In the genomic region with DNA sequence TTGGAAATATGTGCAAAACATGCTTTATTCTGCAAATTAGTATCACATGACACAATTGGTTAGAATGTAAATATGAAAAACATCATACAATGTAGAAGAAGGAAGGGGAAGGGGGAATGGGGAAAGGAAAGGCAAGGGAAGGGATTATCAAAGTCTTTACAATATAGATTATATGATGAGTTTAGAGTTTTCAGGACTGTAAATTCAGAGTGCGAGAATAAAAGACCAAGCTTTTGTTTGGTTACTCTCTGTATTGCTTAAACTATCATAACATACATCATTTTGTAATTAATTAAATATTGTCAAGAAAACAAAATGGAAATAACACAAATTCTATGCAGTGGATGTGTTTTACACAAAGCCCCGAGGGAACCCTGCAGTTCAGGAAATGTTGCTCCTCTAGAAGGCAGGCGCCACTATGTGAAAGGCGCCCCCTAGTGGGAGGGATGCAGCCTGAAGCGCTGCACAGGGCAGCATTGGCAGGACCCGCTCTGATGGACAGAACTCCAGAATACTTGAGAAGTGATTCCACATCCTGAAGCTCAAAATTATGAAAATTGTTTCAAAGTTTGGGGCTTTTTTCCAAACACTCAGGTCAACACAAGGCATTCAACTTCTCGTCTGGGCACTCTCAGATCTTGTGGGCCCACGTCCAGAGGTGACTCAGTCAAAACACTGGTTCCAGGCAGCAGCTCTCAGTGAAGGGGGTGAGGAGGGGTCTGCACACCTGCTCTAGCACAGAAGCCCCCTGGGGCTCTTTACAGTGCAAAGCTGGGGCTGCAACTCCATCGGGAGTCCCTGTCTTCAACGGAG, we compare ENCODE assay signal across 8 cellular contexts. TPM values are rescaled to one million over a fixed set of nuclear protein-coding genes. Genes with fewer than 3 reads are reported as not detected.
A peak's percentile ranks its signal among the peaks of the same experiment; 100 is the strongest.
DNase-seq lines count a peak whose midpoint lies in the region; ATAC-seq, FAIRE-seq and TF ChIP-seq lines count a peak whose summit lies in the region.

No MANE protein-coding gene starts in this region.

- H3K27me3 ChIP-seq in gastroesophageal sphincter (no peaks in the 10 kb centered on the region), pancreas (no peaks in the 10 kb centered on the region), tibial nerve (no peaks in the 10 kb centered on the region)

- no peak for FAIRE-seq in pancreas (lab: Jason Lieb, UNC)

- H3K27ac ChIP-seq in RWPE1 (no peak overlapping the region), gastroesophageal sphincter (no peak overlapping the region), pancreas (no peak overlapping the region), tibial nerve (no peak overlapping the region)

- DNase-seq in COLO668 (lab: John Stamatoyannopoulos, UW; ENCODE audit: unreplicated experiment) = peak; percentile 54
- peak; percentile 19 for DNase-seq in HS-27A (ENCODE audit: low read depth)
- DNase-seq in RWPE1 (ENCODE audit: low spot score) = peak; percentile 71
- DNase-seq in activated effector memory CD4-positive, alpha-beta T cell treated with Interleukin-2 at 50 U/mL for 16 hours = peak; percentile 47
- peak; percentile 56 to 93 (median 80) for DNase-seq in pancreas
- DNase-seq in tibial nerve (ENCODE audit: low spot score in 2 of 2) = peak; percentile 49 to 77

- TF ChIP-seq EP300 in gastroesophageal sphincter (IDR thresholded peaks at IDR 0.05) (no peak), tibial nerve (IDR thresholded peaks at IDR 0.05) (no peak)

- intact Hi-C loops in pancreas (cut with DNase I) = loop anchor here in 1 of 3 donors (10.0 kb wide), 1 partner anchor 102 kb away; a partner anchor contains a TSS

- H3K4me1 ChIP-seq in gastroesophageal sphincter (no peaks in the 10 kb centered on the region), pancreas (no peaks in the 10 kb centered on the region), tibial nerve (no peaks in the 10 kb centered on the region)

- ATAC-seq in GM19438 (IDR thresholded peaks at IDR 0.05; ENCODE audit: low read depth, unreplicated experiment) (peak; percentile 65), gastroesophageal sphincter (peak; percentile 86), pancreas (peak; percentile 92 to 99 (median 96))

- TF ChIP-seq CTCF in RWPE1 (conservative IDR thresholded peaks at IDR 0.05; ENCODE audit: low read depth) (peak; percentile 82; the same call in 1 of the 2 replicates), gastroesophageal sphincter (IDR thresholded peaks at IDR 0.05) (peak; percentile 47 to 85 (median 60)), pancreas (IDR thresholded peaks at IDR 0.05) (peak; percentile 81 to 95 (median 94)), tibial nerve (IDR thresholded peaks at IDR 0.05) (peak; percentile 62 to 86 (median 76))

- CTCF ChIA-PET in RWPE1 (lab: Yijun Ruan, JAX) = interaction anchor here (0.5 to 2.5 kb wide), 23 partner anchors 12 to 1391 kb away, joined by 3 to 9 read pairs (median 3); a partner anchor contains a TSS

- 33 to 55% methylated on average over 5 to 6 of the region's 10 CpGs for WGBS in gastroesophageal sphincter (ENCODE audit: low coverage in 1 of 2), 2 donors
- WGBS in pancreas, 2 donors = 28 to 29% methylated on average over 10 of the region's 10 CpGs
- 27 to 32% methylated on average over 10 of the region's 10 CpGs for WGBS in tibial nerve, 2 donors

- TF ChIP-seq POLR2A in gastroesophageal sphincter (IDR thresholded peaks at IDR 0.05) (no peak), tibial nerve (IDR thresholded peaks at IDR 0.05) (no peak)

- no peaks in the 10 kb centered on the region for H3K9me3 ChIP-seq in gastroesophageal sphincter
- H3K9me3 ChIP-seq in pancreas = no peaks in the 10 kb centered on the region
- no peaks in the 10 kb centered on the region for H3K9me3 ChIP-seq in tibial nerve

- H3K4me3 ChIP-seq in gastroesophageal sphincter = no peak overlapping the region
- H3K4me3 ChIP-seq in pancreas = no peak overlapping the region
- no peak overlapping the region for H3K4me3 ChIP-seq in tibial nerve

- POLR2A ChIA-PET in RWPE1 (lab: Yijun Ruan, JAX; ENCODE audit: low non-redundant PET) = no interaction called here

- no peaks in the 10 kb centered on the region for H3K36me3 ChIP-seq in gastroesophageal sphincter
- H3K36me3 ChIP-seq in pancreas = no peaks in the 10 kb centered on the region
- no peaks in the 10 kb centered on the region for H3K36me3 ChIP-seq in tibial nerve

RNA-seq across cellular contexts. Expression of a gene that starts 31.6 kb away (rescaled TPM):
- total RNA-seq in gastroesophageal sphincter (10 to 100 TPM in 3 of 4 donors, 1 to 10 TPM in 1; 7.8 to 15.1 (median 13.2) TPM), pancreas (10 to 100 TPM in 3 of 6 donors, 1 to 10 TPM in 3; 6.3 to 13.5 (median 10.3) TPM), tibial nerve (10 to 100 TPM in 3 of 4 donors, 1 to 10 TPM in 1; 8.0 to 18.8 (median 14.1) TPM)
- polyA plus RNA-seq in pancreas = 1 to 10 TPM; 6.9 to 8.6 TPM

Comparison
In these comparisons a context has a peak if more than half of its experiments do, and no peak if none do; other contexts are left out.
1. DNase-seq: peak in every context shown above with its lines; median percentile 80 in pancreas; 71 in RWPE1; 63 in tibial nerve; 54 in COLO668; 47 in activated effector memory CD4-positive, alpha-beta T cell treated with Interleukin-2 at 50 U/mL for 16 hours; 19 in HS-27A.